Comparison of ENCODE assay signal across 16 cellular contexts in the genomic region with DNA sequence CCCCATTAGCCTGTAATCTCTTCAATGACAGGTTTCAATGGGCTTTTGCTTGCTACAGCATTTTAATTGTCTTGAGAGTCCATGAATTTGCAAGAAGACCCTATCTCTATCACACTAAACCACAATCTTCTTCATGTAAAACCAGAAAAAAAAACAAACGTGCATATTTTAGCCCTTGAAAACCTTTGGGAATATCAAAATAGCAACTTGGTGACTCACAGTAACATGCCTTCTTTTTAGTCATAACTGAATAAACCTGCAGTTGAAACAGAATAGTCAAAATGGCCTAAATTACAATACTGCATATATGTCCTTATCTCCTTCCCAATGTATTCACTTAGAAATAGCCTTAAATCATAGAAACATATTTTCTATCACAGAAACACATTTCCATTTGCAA.
DNase-seq lines count a peak whose midpoint lies in the region; ATAC-seq, FAIRE-seq and TF ChIP-seq lines count a peak whose summit lies in the region.
"Had no signal": no experiment of that assay in that cellular context is flagged by ENCODE, and none has a peak within 500 bp of the region (broad histone marks: within the 10 kb centered on the region; RNA-seq: fewer than 3 reads in every experiment).

No MANE protein-coding gene starts in this region.

- no peaks in the 10 kb centered on the region for H3K36me3 ChIP-seq in MM.1S (replicated peaks; ENCODE audit: insufficient read depth, low read length)
- H3K36me3 ChIP-seq: gastrocnemius medialis had no signal

- no peak overlapping the region for H3K27ac Mint-ChIP-seq in HFFc6

- H3K4me1 ChIP-seq in A549 (peaks cover 28% of the 10 kb centered on the region), MM.1S (ENCODE audit: low read length) (no peaks in the 10 kb centered on the region)

- no peak for TF ChIP-seq EP300 in A549 (IDR thresholded peaks at IDR 0.05)

- H3K27ac ChIP-seq in A549 (peak overlapping the region; percentile 29 to 76; a peak in 4 of 6 replicates), MM.1S (ENCODE audit: low read length) (no peak overlapping the region)
- H3K27ac ChIP-seq: gastrocnemius medialis had no signal

- H3K27me3 ChIP-seq in MM.1S (replicated peaks; ENCODE audit: insufficient read depth, low read length) = no peaks in the 10 kb centered on the region
- H3K27me3 ChIP-seq: gastrocnemius medialis had no signal

- no peak overlapping the region for H2AFZ ChIP-seq in MM.1S (ENCODE audit: low read length)

- no peaks in the 10 kb centered on the region for H3K27me3 Mint-ChIP-seq in HFFc6 (ENCODE audit: insufficient read depth)

- CTCF ChIA-PET in A549 (lab: Yijun Ruan, JAX) = interaction anchor here (1.6 kb wide), 1 partner anchor 41 kb away, joined by 5 read pairs; no protein-coding TSS in a partner anchor

- H3K4me3 ChIP-seq in A549 (no peak overlapping the region), MM.1S (ENCODE audit: low read length) (no peak overlapping the region)
- H3K4me3 ChIP-seq: gastrocnemius medialis had no signal

- H3K4me2 ChIP-seq in A549 (peak overlapping the region; percentile 56), MM.1S (ENCODE audit: low read depth, low read length) (no peak overlapping the region)

- no peaks in the 10 kb centered on the region for H3K9me3 Mint-ChIP-seq in HFFc6

- ATAC-seq in A549 = peak in 1 of 2 experiments; percentile 60; a peak in 2 of 6 replicates
- ATAC-seq in HG03039 (IDR thresholded peaks at IDR 0.05; ENCODE audit: unreplicated experiment) = no peak
- ATAC-seq: gastrocnemius medialis had no signal

- H3K9me2 ChIP-seq in MM.1S (replicated peaks; ENCODE audit: insufficient read depth, low read length) = no peaks in the 10 kb centered on the region

- no peak overlapping the region for H3K9ac ChIP-seq in MM.1S (ENCODE audit: low read length)

- TF ChIP-seq CTCF in A549 (IDR thresholded peaks at IDR 0.05) (no peak), HFFc6 (IDR thresholded peaks at IDR 0.05) (no peak), MM.1S (IDR thresholded peaks at IDR 0.05; ENCODE audit: low read length) (no peak)

- no peaks in the 10 kb centered on the region for H3K36me3 Mint-ChIP-seq in HFFc6 (ENCODE audit: low read depth)

- H3F3A ChIP-seq in MM.1S (ENCODE audit: insufficient read depth, low read length) = no peaks in the 10 kb centered on the region

- no peaks in the 10 kb centered on the region for H3K9me3 ChIP-seq in A549
- no peaks in the 10 kb centered on the region for H3K9me3 ChIP-seq in MM.1S (replicated peaks; ENCODE audit: insufficient read depth, low read length)
- H3K9me3 ChIP-seq: gastrocnemius medialis had no signal

- WGBS in A549 (ENCODE audit: missing lambda C conversion rate) = 2% methylated on average over 1 of the region's 1 CpG

- no peak for TF ChIP-seq POLR2A in A549 (IDR thresholded peaks at IDR 0.05; ENCODE audit: low read length)

- no peak for TF ChIP-seq RAD21 in A549 (conservative IDR thresholded peaks at IDR 0.05 in 1 of 2, IDR thresholded peaks at IDR 0.05 in 1 of 2)

- DNase-seq in A549 (ENCODE audit: low read depth in 1 of 2, low spot score in 1 of 2) (peak in 1 of 2 experiments; percentile 9), HFFc6 (peak; percentile 30), astrocyte of the hippocampus (ENCODE audit: low read depth, low spot score) (peak; percentile 64), hepatic stellate cell (ENCODE audit: low spot score) (peak; percentile 34), MM.1S (no peak), T-helper 1 cell (no peak), NCI-H2171 (lab: John Stamatoyannopoulos, UW) (no peak)
- DNase-seq: activated CD4-positive, alpha-beta T cell treated with anti-CD3 and anti-CD28 coated beads, Interleukin-2, amount 50 U/mL, for 48 hours; caudate nucleus; DMS79; gastrocnemius medialis; left cardiac atrium; NCI-H2081 treated with DMSO at 0.1 percent for 48 hours; stimulated activated CD8-positive, alpha-beta memory T cell treated with anti-CD3 and anti-CD28 coated beads, Interleukin-4, amount 100 ng/mL, for 48 hours; T-helper 2 cell had no signal

- H4K20me1 ChIP-seq in MM.1S (ENCODE audit: insufficient read depth, low read length) = no peaks in the 10 kb centered on the region

- POLR2A ChIA-PET in A549 (lab: Yijun Ruan, JAX) = no interaction called here

- no peaks in the 10 kb centered on the region for H3K79me2 ChIP-seq in MM.1S (ENCODE audit: low read length)

- no peak for FAIRE-seq in A549 (lab: Jason Lieb, UNC)

- H3K4me3 Mint-ChIP-seq in HFFc6 = no peak overlapping the region

- peaks cover 14% of the 10 kb centered on the region for H3K4me1 Mint-ChIP-seq in HFFc6 (ENCODE audit: low read depth)

TF ChIP-seq in A549, 52 proteins besides CTCF, POLR2A, EP300 and RAD21:
- peak; percentile 39; the same call in 1 of the 2 replicates for TF ChIP-seq JUNB (IDR thresholded peaks at IDR 0.05)
- TF ChIP-seq, protein P1, sequence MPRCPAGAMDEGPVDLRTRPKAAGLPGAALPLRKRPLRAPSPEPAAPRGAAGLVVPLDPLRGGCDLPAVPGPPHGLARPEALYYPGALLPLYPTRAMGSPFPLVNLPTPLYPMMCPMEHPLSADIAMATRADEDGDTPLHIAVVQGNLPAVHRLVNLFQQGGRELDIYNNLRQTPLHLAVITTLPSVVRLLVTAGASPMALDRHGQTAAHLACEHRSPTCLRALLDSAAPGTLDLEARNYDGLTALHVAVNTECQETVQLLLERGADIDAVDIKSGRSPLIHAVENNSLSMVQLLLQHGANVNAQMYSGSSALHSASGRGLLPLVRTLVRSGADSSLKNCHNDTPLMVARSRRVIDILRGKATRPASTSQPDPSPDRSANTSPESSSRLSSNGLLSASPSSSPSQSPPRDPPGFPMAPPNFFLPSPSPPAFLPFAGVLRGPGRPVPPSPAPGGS (IDR thresholded peaks at IDR 0.05) = no peak
- peak; percentile 16 for TF ChIP-seq MAFK (IDR thresholded peaks at IDR 0.05; ENCODE audit: partially characterized antibody)
- no peak for TF ChIP-seq FOSL2 (IDR thresholded peaks at IDR 0.05)
- peak; percentile 54 for TF ChIP-seq FOSL2 (CRISPR knock-in tag; IDR thresholded peaks at IDR 0.05)
TF ChIP-seq in A549: peak in this region for 3.

Comparison
In these comparisons a context has a peak if more than half of its experiments do, and no peak if none do; other contexts are left out.
1. DNase-seq: peak in HFFc6 (single experiment), astrocyte of the hippocampus (single experiment) and hepatic stellate cell (single experiment); none in MM.1S (single experiment), T-helper 1 cell (0 of 5) and NCI-H2171 (single experiment).